10 cellular contexts compared by ENCODE assay signal in the genomic region with DNA sequence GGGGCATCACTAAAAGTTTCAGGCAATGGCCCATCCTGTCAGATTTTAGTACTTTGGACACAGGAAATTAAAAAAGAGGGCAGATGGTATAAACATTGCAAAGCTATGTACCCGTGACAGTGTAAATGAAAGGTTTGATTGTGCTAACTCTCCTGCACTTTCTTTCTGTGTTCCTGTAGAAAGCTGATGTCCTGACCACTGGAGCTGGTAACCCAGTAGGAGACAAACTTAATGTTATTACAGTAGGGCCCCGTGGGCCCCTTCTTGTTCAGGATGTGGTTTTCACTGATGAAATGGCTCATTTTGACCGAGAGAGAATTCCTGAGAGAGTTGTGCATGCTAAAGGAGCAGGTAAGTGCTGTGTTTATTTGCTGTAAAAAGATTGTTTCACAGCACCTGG. TPM values are rescaled to one million over a fixed set of nuclear protein-coding genes. Genes with fewer than 3 reads are reported as not detected.
DNase-seq lines count a peak whose midpoint lies in the region; ATAC-seq and TF ChIP-seq lines count a peak whose summit lies in the region.
"Had no signal": no experiment of that assay in that cellular context is flagged by ENCODE, and none has a peak within 500 bp of the region (broad histone marks: within the 10 kb centered on the region; RNA-seq: fewer than 3 reads in every experiment).

No MANE protein-coding gene starts in this region.

- no peaks in the 10 kb centered on the region for H4K20me1 ChIP-seq in hepatocyte (ENCODE audit: insufficient read depth, poor library complexity, severe bottlenecking)

- no peaks in the 10 kb centered on the region for H3K9me3 ChIP-seq in hepatocyte (ENCODE audit: low read depth)

- no peaks in the 10 kb centered on the region for H3K27me3 Mint-ChIP-seq in activated CD4-positive, alpha-beta T cell treated with anti-CD3 and anti-CD28 coated beads for 36 hours
- H3K27me3 Mint-ChIP-seq in activated CD4-positive, alpha-beta memory T cell treated with anti-CD3 and anti-CD28 coated beads, Interleukin-2, amount 10 ng/mL, durations not matched to agents 7 days and 5 days: no peaks in the 10 kb centered on the region

- no peak overlapping the region for H3K4me3 ChIP-seq in hepatocyte

- H3K79me2 ChIP-seq in hepatocyte: no peaks in the 10 kb centered on the region

- peak; percentile 39 for ATAC-seq in activated CD4-positive, alpha-beta T cell treated with anti-CD3 and anti-CD28 coated beads for 36 hours
- ATAC-seq in HG03378 (IDR thresholded peaks at IDR 0.05; ENCODE audit: unreplicated experiment) (peak; percentile 75), GM19324 (IDR thresholded peaks at IDR 0.05; ENCODE audit: low FRiP score, unreplicated experiment) (no peak)

- H3K27me3 ChIP-seq in hepatocyte: peaks cover 5% of the 10 kb centered on the region

- no peak overlapping the region for H3K4me2 ChIP-seq in hepatocyte

- no peak overlapping the region for H3K27ac ChIP-seq in hepatocyte

- H3K36me3 ChIP-seq in hepatocyte (replicated peaks; ENCODE audit: insufficient read depth, low read depth): no peaks in the 10 kb centered on the region

- no peaks in the 10 kb centered on the region for H3K9me2 ChIP-seq in hepatocyte (replicated peaks; ENCODE audit: insufficient read depth)

- peaks cover 28% of the 10 kb centered on the region for H3K36me3 Mint-ChIP-seq in activated CD4-positive, alpha-beta T cell treated with anti-CD3 and anti-CD28 coated beads for 36 hours (ENCODE audit: low read depth)
- peaks cover 34% of the 10 kb centered on the region for H3K36me3 Mint-ChIP-seq in activated CD4-positive, alpha-beta memory T cell treated with anti-CD3 and anti-CD28 coated beads, Interleukin-2, amount 10 ng/mL, durations not matched to agents 7 days and 5 days (ENCODE audit: low read depth)

- H3K4me1 ChIP-seq in hepatocyte (ENCODE audit: insufficient read depth): no peaks in the 10 kb centered on the region

- no peak overlapping the region for H3K4me3 Mint-ChIP-seq in activated CD4-positive, alpha-beta T cell treated with anti-CD3 and anti-CD28 coated beads for 36 hours
- H3K4me3 Mint-ChIP-seq in activated CD4-positive, alpha-beta memory T cell treated with anti-CD3 and anti-CD28 coated beads, Interleukin-2, amount 10 ng/mL, durations not matched to agents 7 days and 5 days: no peak overlapping the region

- no peak overlapping the region for H3K27ac Mint-ChIP-seq in activated CD4-positive, alpha-beta T cell treated with anti-CD3 and anti-CD28 coated beads for 36 hours
- H3K27ac Mint-ChIP-seq in activated CD4-positive, alpha-beta memory T cell treated with anti-CD3 and anti-CD28 coated beads, Interleukin-2, amount 10 ng/mL, durations not matched to agents 7 days and 5 days: no peak overlapping the region

- no peaks in the 10 kb centered on the region for H3K9me3 Mint-ChIP-seq in activated CD4-positive, alpha-beta T cell treated with anti-CD3 and anti-CD28 coated beads for 36 hours (ENCODE audit: low read depth)
- no peaks in the 10 kb centered on the region for H3K9me3 Mint-ChIP-seq in activated CD4-positive, alpha-beta memory T cell treated with anti-CD3 and anti-CD28 coated beads, Interleukin-2, amount 10 ng/mL, durations not matched to agents 7 days and 5 days

- no peak for TF ChIP-seq CTCF in hepatocyte (IDR thresholded peaks at IDR 0.05; ENCODE audit: poor library complexity)

- intact Hi-C loops in activated CD4-positive, alpha-beta T cell treated with anti-CD3 and anti-CD28 coated beads for 36 hours (cut with DNase I, micrococcal nuclease): no loop called here

- CTCF ChIA-PET in activated CD4-positive, alpha-beta T cell treated with anti-CD3 and anti-CD28 coated beads for 36 hours (lab: Charles Lee): interaction anchor here (0.7 to 2.6 kb wide), 4 partner anchors 19 to 55 kb away, joined by 3 to 17 read pairs (median 3); no protein-coding TSS in a partner anchor
- CTCF ChIA-PET in activated CD4-positive, alpha-beta memory T cell treated with anti-CD3 and anti-CD28 coated beads, Interleukin-2, amount 10 ng/mL, durations not matched to agents 7 days and 5 days (lab: Charles Lee): interaction anchor here (1.0 kb wide), 1 partner anchor 11 kb away, joined by 3 read pairs; the partner anchor contains the start of gene CAT

- no peak overlapping the region for H2AFZ ChIP-seq in hepatocyte

- DNase-seq in activated CD4-positive, alpha-beta T cell treated with anti-CD3 and anti-CD28 coated beads for 36 hours: peak; percentile 16
- no peak for DNase-seq in activated CD4-positive, alpha-beta T cell treated with anti-CD3 and anti-CD28 coated beads for 4 hours
- peak; percentile 21 for DNase-seq in activated CD4-positive, alpha-beta memory T cell treated with anti-CD3 and anti-CD28 coated beads, Interleukin-2, amount 10 ng/mL, durations not matched to agents 7 days and 5 days
- DNase-seq in renal cortical epithelial cell (ENCODE audit: low read depth) (peak; percentile 73), hepatocyte (ENCODE audit: low spot score) (no peak), NCI-H2196 treated with DMSO at 0.1 percent for 48 hours (lab: John Stamatoyannopoulos, UW; ENCODE audit: unreplicated experiment) (no peak)
- DNase-seq: KG1, NCI-H748 treated with DMSO at 0.1 percent for 48 hours had no signal

- H3K4me1 Mint-ChIP-seq in activated CD4-positive, alpha-beta T cell treated with anti-CD3 and anti-CD28 coated beads for 36 hours: peaks cover 25% of the 10 kb centered on the region
- peaks cover 17% of the 10 kb centered on the region for H3K4me1 Mint-ChIP-seq in activated CD4-positive, alpha-beta memory T cell treated with anti-CD3 and anti-CD28 coated beads, Interleukin-2, amount 10 ng/mL, durations not matched to agents 7 days and 5 days

- 48% methylated on average over 3 of the region's 3 CpGs for WGBS in hepatocyte (ENCODE audit: low lambda C conversion rate, missing lambda C conversion rate)

- POLR2A ChIA-PET in activated CD4-positive, alpha-beta T cell treated with anti-CD3 and anti-CD28 coated beads for 36 hours (lab: Charles Lee): no interaction called here
- POLR2A ChIA-PET in activated CD4-positive, alpha-beta memory T cell treated with anti-CD3 and anti-CD28 coated beads, Interleukin-2, amount 10 ng/mL, durations not matched to agents 7 days and 5 days (lab: Charles Lee): interaction anchor here (0.6 to 2.6 kb wide), 2 partner anchors 10 to 398 kb away, joined by 3 to 9 read pairs; partner anchors contain the start of gene CAT

RNA-seq across cellular contexts. Expression of gene CAT, which starts 10.3 kb away (rescaled TPM):
- total RNA-seq in activated CD4-positive, alpha-beta T cell treated with anti-CD3 and anti-CD28 coated beads for 36 hours: 10 to 100 TPM; 25.1 to 25.5 TPM
- total RNA-seq in activated CD4-positive, alpha-beta memory T cell treated with anti-CD3 and anti-CD28 coated beads, Interleukin-2, amount 10 ng/mL, durations not matched to agents 7 days and 5 days: 10 to 100 TPM; 32.5 to 34.3 TPM
- total RNA-seq in renal cortical epithelial cell (93.1 and 343 TPM in 2 replicates), hepatocyte (0.24 and 0.47 TPM in 2 replicates)
- not detected in 2 replicates for polyA plus RNA-seq in hepatocyte

Comparison
In these comparisons a context has a peak if more than half of its experiments do, and no peak if none do; other contexts are left out.
1. DNase-seq: peak in activated CD4-positive, alpha-beta T cell treated with anti-CD3 and anti-CD28 coated beads for 36 hours (single experiment), activated CD4-positive, alpha-beta memory T cell treated with anti-CD3 and anti-CD28 coated beads, Interleukin-2, amount 10 ng/mL, durations not matched to agents 7 days and 5 days (single experiment) and renal cortical epithelial cell (single experiment); none in activated CD4-positive, alpha-beta T cell treated with anti-CD3 and anti-CD28 coated beads for 4 hours (0 of 2), hepatocyte (single experiment) and NCI-H2196 treated with DMSO at 0.1 percent for 48 hours (single experiment).
2. RNA of gene CAT, which starts 10.3 kb away (total RNA-seq): 93.1 to 343 TPM in renal cortical epithelial cell, 32.5 to 34.3 TPM in activated CD4-positive, alpha-beta memory T cell treated with anti-CD3 and anti-CD28 coated beads, Interleukin-2, amount 10 ng/mL, durations not matched to agents 7 days and 5 days and 25.1 to 25.5 TPM in activated CD4-positive, alpha-beta T cell treated with anti-CD3 and anti-CD28 coated beads for 36 hours; 0.24 to 0.47 TPM in hepatocyte; every median in the first group is over 10 times any median in the second.